Comparison of ENCODE assay signal across 8 cellular contexts in the genomic region with DNA sequence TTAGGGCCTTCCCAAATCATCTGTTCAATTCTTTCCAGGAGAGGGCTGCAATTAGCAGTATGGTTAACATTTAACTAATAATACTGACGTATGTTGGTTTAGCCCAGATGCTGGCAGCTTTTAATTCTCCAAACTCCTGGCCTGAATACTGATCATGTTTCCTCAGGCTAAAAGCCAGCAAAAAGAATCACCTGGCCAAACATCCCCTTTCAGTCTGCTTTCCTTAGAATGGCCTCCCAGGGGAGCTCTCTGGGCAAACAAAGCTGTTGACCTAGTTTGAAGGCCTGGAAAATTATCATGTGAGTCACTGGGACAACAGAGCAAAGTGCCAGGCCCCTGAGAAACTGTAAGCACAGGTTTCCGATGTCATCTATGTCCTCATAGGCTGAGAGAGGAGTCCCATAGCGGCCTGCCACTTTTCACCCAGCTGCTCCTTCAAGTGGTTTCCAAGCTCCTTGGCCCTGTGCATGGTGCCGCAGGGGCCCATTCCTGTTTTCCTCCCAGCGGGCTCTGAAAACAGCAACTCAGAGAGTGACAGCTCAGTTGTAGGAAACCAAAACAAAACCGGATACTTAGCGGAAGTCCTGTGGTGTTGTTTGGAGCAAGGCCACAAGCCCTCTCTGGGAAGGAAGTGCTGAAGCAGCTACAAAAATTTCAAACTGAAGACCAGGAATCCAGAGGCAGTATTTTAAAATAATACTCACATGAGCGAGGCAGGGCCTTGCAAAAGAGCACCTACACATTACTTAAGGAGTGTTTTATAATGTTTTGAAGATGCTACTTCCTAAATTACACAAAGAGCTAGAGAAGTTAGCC. TPM values are rescaled to one million over a fixed set of nuclear protein-coding genes. Genes with fewer than 3 reads are reported as not detected.
DNase-seq lines count a peak whose midpoint lies in the region; ATAC-seq and TF ChIP-seq lines count a peak whose summit lies in the region.

No MANE protein-coding gene starts in this region.

- H3K9me3 Mint-ChIP-seq in naive thymus-derived CD4-positive, alpha-beta T cell = no peaks in the 10 kb centered on the region
- H3K9me3 Mint-ChIP-seq in stimulated activated naive CD8-positive, alpha-beta T cell treated with anti-CD3 and anti-CD28 coated beads, Interleukin-15, Interleukin-2, amounts not matched to agents 100 ng/mL and 50 ng/mL, for 24 hours = no peaks in the 10 kb centered on the region

- H3K4me3 ChIP-seq in fibroblast of the aortic adventitia (ENCODE audit: low read depth, low read length) = peak overlapping the region; percentile 40
- peak overlapping the region; percentile 19 for H3K4me3 ChIP-seq in naive thymus-derived CD4-positive, alpha-beta T cell (ENCODE audit: low read length)

- intact Hi-C loops in naive thymus-derived CD4-positive, alpha-beta T cell (cut with micrococcal nuclease) = loop anchor here (1.0 to 2.0 kb wide), 2 partner anchors 14 to 40 kb away; a partner anchor contains a TSS

- POLR2A ChIA-PET in naive thymus-derived CD4-positive, alpha-beta T cell (lab: Charles Lee) = interaction anchor here (0.5 to 6.6 kb wide), 11 partner anchors 9 to 752 kb away, joined by 3 to 67 read pairs (median 4); a partner anchor contains a TSS

- no peaks in the 10 kb centered on the region for H3K27me3 Mint-ChIP-seq in naive thymus-derived CD4-positive, alpha-beta T cell
- no peaks in the 10 kb centered on the region for H3K27me3 Mint-ChIP-seq in stimulated activated naive CD8-positive, alpha-beta T cell treated with anti-CD3 and anti-CD28 coated beads, Interleukin-15, Interleukin-2, amounts not matched to agents 100 ng/mL and 50 ng/mL, for 24 hours

- peak; percentile 67 for ATAC-seq in naive thymus-derived CD4-positive, alpha-beta T cell
- no peak for ATAC-seq in HG02678 (IDR thresholded peaks at IDR 0.05; ENCODE audit: unreplicated experiment)

- H3K36me3 ChIP-seq in naive thymus-derived CD4-positive, alpha-beta T cell (ENCODE audit: control insufficient read depth in 2 of 3, insufficient read depth in 3 of 3, low read length in 3 of 3) = no peaks in the 10 kb centered on the region

- peaks cover 42 to 50% of the 10 kb centered on the region in 2 donors for H3K4me1 ChIP-seq in naive thymus-derived CD4-positive, alpha-beta T cell (ENCODE audit: control insufficient read depth in 2 of 2, insufficient read depth in 2 of 2, low read length in 2 of 2)

- peaks cover 0 to 5% (median 0%) of the 10 kb centered on the region in 5 donors for H3K36me3 Mint-ChIP-seq in naive thymus-derived CD4-positive, alpha-beta T cell
- H3K36me3 Mint-ChIP-seq in stimulated activated naive CD8-positive, alpha-beta T cell treated with anti-CD3 and anti-CD28 coated beads, Interleukin-15, Interleukin-2, amounts not matched to agents 100 ng/mL and 50 ng/mL, for 24 hours (ENCODE audit: low read depth) = no peaks in the 10 kb centered on the region

- CTCF ChIA-PET in naive thymus-derived CD4-positive, alpha-beta T cell (lab: Charles Lee) = interaction anchor here (0.5 to 1.3 kb wide), 11 partner anchors 9 to 302 kb away, joined by 3 to 11 read pairs (median 4); a partner anchor contains a TSS

- no peaks in the 10 kb centered on the region for H3K9me3 ChIP-seq in naive thymus-derived CD4-positive, alpha-beta T cell (ENCODE audit: control insufficient read depth in 2 of 3, low read length in 3 of 3)

- peaks cover 31 to 70% (median 59%) of the 10 kb centered on the region in 7 donors for H3K4me1 Mint-ChIP-seq in naive thymus-derived CD4-positive, alpha-beta T cell
- peaks cover 60% of the 10 kb centered on the region for H3K4me1 Mint-ChIP-seq in stimulated activated naive CD8-positive, alpha-beta T cell treated with anti-CD3 and anti-CD28 coated beads, Interleukin-15, Interleukin-2, amounts not matched to agents 100 ng/mL and 50 ng/mL, for 24 hours (ENCODE audit: low read depth)

- H3K27me3 ChIP-seq in naive thymus-derived CD4-positive, alpha-beta T cell (ENCODE audit: control insufficient read depth in 2 of 2, insufficient read depth in 2 of 2, low read length in 2 of 2) = no peaks in the 10 kb centered on the region

- H3K4me3 Mint-ChIP-seq in naive thymus-derived CD4-positive, alpha-beta T cell = peak overlapping the region; percentile 73 to 87 (median 83)
- peak overlapping the region; percentile 76 for H3K4me3 Mint-ChIP-seq in stimulated activated naive CD8-positive, alpha-beta T cell treated with anti-CD3 and anti-CD28 coated beads, Interleukin-15, Interleukin-2, amounts not matched to agents 100 ng/mL and 50 ng/mL, for 24 hours

- peak; percentile 86 for DNase-seq in EH (ENCODE audit: low read depth)
- peak; percentile 96 for DNase-seq in Kasumi-1 (lab: John Stamatoyannopoulos, UW)
- peak; percentile 95 for DNase-seq in RPMI8226
- DNase-seq in activated effector memory CD4-positive, alpha-beta T cell treated with anti-CD3 and anti-CD28 coated beads, Interleukin-2, amount 50 U/mL, for 16 hours = peak; percentile 82
- DNase-seq in fibroblast of the aortic adventitia (ENCODE audit: low read depth) = peak; percentile 96
- DNase-seq in naive thymus-derived CD4-positive, alpha-beta T cell = peak; percentile 27 to 69 (median 63)

- H3K27ac ChIP-seq in naive thymus-derived CD4-positive, alpha-beta T cell (ENCODE audit: low read depth, low read length) = peak overlapping the region; percentile 68

- H3K27ac Mint-ChIP-seq in naive thymus-derived CD4-positive, alpha-beta T cell = peak overlapping the region; percentile 87 to 99 (median 95)
- H3K27ac Mint-ChIP-seq in stimulated activated naive CD8-positive, alpha-beta T cell treated with anti-CD3 and anti-CD28 coated beads, Interleukin-15, Interleukin-2, amounts not matched to agents 100 ng/mL and 50 ng/mL, for 24 hours = peak overlapping the region; percentile 95

- TF ChIP-seq CTCF in fibroblast of the aortic adventitia (IDR thresholded peaks at IDR 0.05; ENCODE audit: insufficient read depth, low read length) = no peak

RNA-seq across cellular contexts. Expression of a gene that starts 36.5 kb away (rescaled TPM):
- 84.5 and 218 TPM in 2 replicates for total RNA-seq in fibroblast of the aortic adventitia (ENCODE audit: low replicate concordance)
- total RNA-seq in naive thymus-derived CD4-positive, alpha-beta T cell = 100 to 1,000 TPM in 2 of 5 experiments, 10 to 100 TPM in 3; 80.9 to 201 (median 88.7) TPM
- 100 to 1,000 TPM; 213 to 224 TPM for polyA plus RNA-seq in naive thymus-derived CD4-positive, alpha-beta T cell

RNA-seq across cellular contexts. Expression of a gene that starts 40.7 kb away (rescaled TPM):
- total RNA-seq in fibroblast of the aortic adventitia (ENCODE audit: low replicate concordance) = 18.6 and 30.3 TPM in 2 replicates
- 10 to 100 TPM; 40.0 to 67.9 (median 64.6) TPM for total RNA-seq in naive thymus-derived CD4-positive, alpha-beta T cell
- 10 to 100 TPM; 14.1 to 14.9 TPM for polyA plus RNA-seq in naive thymus-derived CD4-positive, alpha-beta T cell
